ENCODE assay signal across 8 cellular contexts in the genomic region with DNA sequence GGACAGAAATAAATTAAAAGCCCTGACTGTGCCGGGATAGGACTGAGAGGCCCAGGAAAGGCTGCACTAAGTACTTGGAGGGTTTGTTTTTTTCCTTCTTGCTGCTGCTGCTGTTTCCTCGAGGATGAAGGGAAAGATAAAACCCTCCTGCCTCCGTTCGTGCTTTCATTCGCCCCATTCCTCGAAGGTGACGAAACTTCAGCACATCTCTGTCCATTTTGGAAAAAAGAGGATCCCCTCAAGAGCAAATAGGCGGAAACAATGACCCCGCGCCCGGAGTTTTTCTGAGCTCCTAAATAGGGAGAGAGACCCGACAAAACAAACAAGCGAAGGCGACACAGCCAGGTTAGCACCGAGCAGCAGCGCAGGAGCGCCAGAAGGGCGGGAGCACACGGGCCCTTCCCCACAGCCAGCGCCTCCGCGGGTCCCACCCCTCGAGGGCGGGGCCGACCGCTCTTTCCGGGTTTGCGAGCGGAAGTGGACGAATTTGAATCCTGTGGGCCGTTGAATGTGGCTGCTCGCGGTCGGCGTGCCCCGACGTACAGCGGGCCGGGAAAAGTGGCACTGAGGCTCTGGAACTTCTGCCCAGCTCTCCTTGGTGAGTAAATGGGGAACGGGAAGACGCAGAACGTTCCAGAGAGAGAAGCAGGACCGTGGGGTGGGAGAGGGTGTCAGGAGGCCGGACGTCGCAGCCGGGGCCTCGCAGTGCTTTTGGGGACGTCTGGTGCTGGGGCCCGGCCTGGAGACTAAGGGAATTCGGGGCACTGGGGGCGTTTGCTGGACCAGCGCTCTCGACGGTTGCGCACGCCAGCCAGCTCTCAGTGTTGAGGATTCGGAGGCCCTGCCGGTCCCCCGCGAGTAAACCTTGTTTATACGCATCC. TPM values are rescaled to one million over a fixed set of nuclear protein-coding genes. Genes with fewer than 3 reads are reported as not detected.
DNase-seq lines count a peak whose midpoint lies in the region; ATAC-seq, FAIRE-seq and TF ChIP-seq lines count a peak whose summit lies in the region.

A gene with protein sequence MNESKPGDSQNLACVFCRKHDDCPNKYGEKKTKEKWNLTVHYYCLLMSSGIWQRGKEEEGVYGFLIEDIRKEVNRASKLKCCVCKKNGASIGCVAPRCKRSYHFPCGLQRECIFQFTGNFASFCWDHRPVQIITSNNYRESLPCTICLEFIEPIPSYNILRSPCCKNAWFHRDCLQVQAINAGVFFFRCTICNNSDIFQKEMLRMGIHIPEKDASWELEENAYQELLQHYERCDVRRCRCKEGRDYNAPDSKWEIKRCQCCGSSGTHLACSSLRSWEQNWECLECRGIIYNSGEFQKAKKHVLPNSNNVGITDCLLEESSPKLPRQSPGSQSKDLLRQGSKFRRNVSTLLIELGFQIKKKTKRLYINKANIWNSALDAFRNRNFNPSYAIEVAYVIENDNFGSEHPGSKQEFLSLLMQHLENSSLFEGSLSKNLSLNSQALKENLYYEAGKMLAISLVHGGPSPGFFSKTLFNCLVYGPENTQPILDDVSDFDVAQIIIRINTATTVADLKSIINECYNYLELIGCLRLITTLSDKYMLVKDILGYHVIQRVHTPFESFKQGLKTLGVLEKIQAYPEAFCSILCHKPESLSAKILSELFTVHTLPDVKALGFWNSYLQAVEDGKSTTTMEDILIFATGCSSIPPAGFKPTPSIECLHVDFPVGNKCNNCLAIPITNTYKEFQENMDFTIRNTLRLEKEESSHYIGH (plus strand): TSS at position 484 of the 881 bp plus-strand sequence. CDS start 21,922 bp downstream, outside the sequence.

- H3K36me3 ChIP-seq in Caco-2 (ENCODE audit: control insufficient read depth, insufficient read depth, low read length) (no peaks in the 10 kb centered on the region), NT2/D1 (ENCODE audit: insufficient read depth, insufficient read length, low read length) (peaks cover 22% of the 10 kb centered on the region), endothelial cell of umbilical vein (ENCODE audit: control insufficient read depth in 2 of 2, extremely low read depth in 1 of 2, insufficient read depth in 2 of 2, low read length in 2 of 2) (no peaks in the 10 kb centered on the region)

- H3K4me1 ChIP-seq in Caco-2 (peaks cover 12% of the 10 kb centered on the region; the same call in 1 of the 2 replicates), NT2/D1 (ENCODE audit: insufficient read depth, insufficient read length) (no peaks in the 10 kb centered on the region), endothelial cell of umbilical vein (ENCODE audit: control insufficient read depth, extremely low read depth, insufficient read depth, low read length) (peaks cover 12% of the 10 kb centered on the region)

- no peaks in the 10 kb centered on the region for H4K20me1 ChIP-seq in endothelial cell of umbilical vein (replicated peaks; ENCODE audit: control insufficient read depth, extremely low read depth, insufficient read depth, low read length)

- peak within 1 kb of the TSS; percentile 90 for H3K27ac Mint-ChIP-seq in Caco-2 (ENCODE audit: unreplicated experiment)

- H3K27me3 Mint-ChIP-seq in Caco-2 (ENCODE audit: insufficient read depth, unreplicated experiment) = no peaks in the 10 kb centered on the region

- no TSS peak for BruUV-seq in Caco-2 (replicated peaks; lab: Mats Ljungman, UMichigan)
- TSS peak; percentile 92 for BruUV-seq in endothelial cell of umbilical vein (replicated peaks; lab: Mats Ljungman, UMichigan)

- TF ChIP-seq CTCF in Caco-2 (IDR thresholded peaks at IDR 0.05; ENCODE audit: insufficient read depth in 1 of 2, low read depth in 1 of 2, low read length in 1 of 2, severe bottlenecking in 1 of 2, unreplicated experiment in 1 of 2) (no peak), endothelial cell of umbilical vein (IDR thresholded peaks at IDR 0.05; ENCODE audit: extremely low read depth in 1 of 2, insufficient read depth in 1 of 2, low read depth in 1 of 2, low read length in 2 of 2) (no peak)

- DNase-seq in Caco-2 (peak; percentile 86 to 92), HTR-8/SVneo (ENCODE audit: insufficient read length, low spot score) (peak; percentile 93), NT2/D1 (ENCODE audit: low read depth, low spot score) (peak; percentile 66), endothelial cell of umbilical vein (ENCODE audit: low read depth, low spot score) (peak; percentile 89), middle frontal gyrus (ENCODE audit: extremely low spot score, low spot score) (peak; percentile 68)
- DNase-seq in activated CD8-positive, alpha-beta memory T cell treated with anti-CD3 and anti-CD28 coated beads, Interleukin-2, amount 50 U/mL, for 48 hours = peak; percentile 94
- DNase-seq in stimulated activated CD8-positive, alpha-beta memory T cell treated with anti-CD3 and anti-CD28 coated beads, Interleukin-2, amount 100 ng/mL, for 48 hours (ENCODE audit: low read depth in 2 of 2) = peak; percentile 81

- H3K9ac ChIP-seq in NT2/D1 (ENCODE audit: insufficient read length, low read depth) (peak within 1 kb of the TSS; percentile 82), endothelial cell of umbilical vein (replicated peaks; ENCODE audit: extremely low read depth, insufficient read depth, low read length) (peak within 1 kb of the TSS; percentile 82)

- FAIRE-seq in HTR-8/SVneo (lab: Jason Lieb, UNC) = peak; percentile 99
- FAIRE-seq in endothelial cell of umbilical vein (lab: Jason Lieb, UNC) = peak; percentile 92

- H3K9me3 ChIP-seq in Caco-2 = no peaks in the 10 kb centered on the region
- H3K9me3 ChIP-seq in NT2/D1 (ENCODE audit: insufficient read depth, low read length) = no peaks in the 10 kb centered on the region
- H3K9me3 ChIP-seq in endothelial cell of umbilical vein (replicated peaks; ENCODE audit: control insufficient read depth, insufficient read depth, low read length) = no peaks in the 10 kb centered on the region

- intact Hi-C loops in Caco-2 (cut with micrococcal nuclease; ENCODE audit: unreplicated experiment) = loop anchor here (1.0 kb wide), 1 partner anchor 63 kb away; the partner anchor contains the start of gene SCFD1
- intact Hi-C loops in endothelial cell of umbilical vein (cut with micrococcal nuclease) = loop anchor here (1.0 to 5.0 kb wide), 3 partner anchors 52 to 632 kb away; partner anchors contain the start of genes PRKD1 and SCFD1

- peak within 1 kb of the TSS; percentile 66 for H3K27ac ChIP-seq in endothelial cell of umbilical vein (ENCODE audit: insufficient read depth, low read depth, low read length)

- peak within 1 kb of the TSS; percentile 69 for H2AFZ ChIP-seq in endothelial cell of umbilical vein (ENCODE audit: low read depth, low read length)

- no peaks in the 10 kb centered on the region for H3K9me1 ChIP-seq in endothelial cell of umbilical vein (replicated peaks; ENCODE audit: control insufficient read depth, extremely low read depth, insufficient read depth, low read length)

- no peaks in the 10 kb centered on the region for H3K27me3 ChIP-seq in Caco-2 (replicated peaks; ENCODE audit: control insufficient read depth, insufficient read depth, low read length)
- no peaks in the 10 kb centered on the region for H3K27me3 ChIP-seq in NT2/D1 (ENCODE audit: insufficient read depth, insufficient read length)
- no peaks in the 10 kb centered on the region for H3K27me3 ChIP-seq in endothelial cell of umbilical vein (ENCODE audit: control insufficient read depth in 2 of 2, insufficient read depth in 2 of 2, low read length in 2 of 2)

- dilution Hi-C loops in endothelial cell of umbilical vein (cut with MboI; ENCODE audit: extremely low pct_ligation_motif_present, low sequenced_read_pairs) = no loop called here

- H3K4me3 Mint-ChIP-seq in Caco-2 (ENCODE audit: unreplicated experiment) = peak within 1 kb of the TSS; percentile 79

- CTCF ChIA-PET in Caco-2 (lab: Charles Lee) = no interaction called here
- CTCF ChIA-PET in endothelial cell of umbilical vein (lab: Charles Lee) = interaction anchor here (1.0 kb wide), 1 partner anchor 37 kb away, joined by 3 read pairs; no protein-coding TSS in a partner anchor

- H3K79me2 ChIP-seq in endothelial cell of umbilical vein (ENCODE audit: control insufficient read depth, insufficient read depth, low read length) = peaks cover 48% of the 10 kb centered on the region

- H3K36me3 Mint-ChIP-seq in Caco-2 (ENCODE audit: insufficient read depth, unreplicated experiment) = peaks cover 17% of the 10 kb centered on the region

- peaks cover 14% of the 10 kb centered on the region for H3K4me1 Mint-ChIP-seq in Caco-2 (ENCODE audit: low read depth, unreplicated experiment)

- POLR2A ChIA-PET in Caco-2 (lab: Charles Lee) (no interaction called here), endothelial cell of umbilical vein (lab: Charles Lee) (no interaction called here)

- peak within 1 kb of the TSS; percentile 94 for H3K4me2 ChIP-seq in endothelial cell of umbilical vein (ENCODE audit: insufficient read depth, low read length)

- H3K4me3 ChIP-seq in Caco-2 (ENCODE audit: low read depth, low read length) (peak within 1 kb of the TSS; percentile 89), NT2/D1 (ENCODE audit: insufficient read length, low read depth) (peak within 1 kb of the TSS; percentile 84), endothelial cell of umbilical vein (replicated peaks in 1 of 3; ENCODE audit: insufficient read depth in 1 of 3, low read depth in 1 of 3, low read length in 3 of 3) (peak within 1 kb of the TSS; percentile 90 to 97 (median 94))

- H3K9me3 Mint-ChIP-seq in Caco-2 (ENCODE audit: unreplicated experiment) = no peaks in the 10 kb centered on the region

- peak; percentile 99 for ATAC-seq in GM21381 (IDR thresholded peaks at IDR 0.05; ENCODE audit: unreplicated experiment)

- TF ChIP-seq POLR2A in endothelial cell of umbilical vein (IDR thresholded peaks at IDR 0.05; ENCODE audit: low read depth, low read length) = peak; percentile 86

TF ChIP-seq in endothelial cell of umbilical vein, 7 proteins besides CTCF, POLR2A, EP300 and RAD21 (continues in another document):
- TF ChIP-seq FOS (IDR thresholded peaks at IDR 0.05; ENCODE audit: borderline replicate concordance, insufficient read depth, low read length) (no peak), JUN (IDR thresholded peaks at IDR 0.05; ENCODE audit: borderline replicate concordance, insufficient read depth, insufficient read length, low read depth) (no peak), POLR2AphosphoS5 (IDR thresholded peaks at IDR 0.05; ENCODE audit: insufficient read depth, low read depth, low read length) (peak; percentile 80), MYC (IDR thresholded peaks at IDR 0.05; ENCODE audit: low read depth, low read length) (no peak)

RNA-seq across cellular contexts. Expression of the gene that starts here (rescaled TPM):
- 23.0 and 25.1 TPM in 2 replicates for total RNA-seq in Caco-2 (2022)
- total RNA-seq in endothelial cell of umbilical vein = 26.6 and 34.8 TPM in 2 replicates
- 3.2 and 4.2 TPM in 2 replicates for polyA plus RNA-seq in endothelial cell of umbilical vein
- 5.9 and 6.2 TPM in 2 replicates for polyA plus RNA-seq in endothelial cell of umbilical vein (2011; cell fraction: cytosol; rRNA removed)
- 13.3 and 20.1 TPM in 2 replicates for polyA plus RNA-seq in endothelial cell of umbilical vein (2011; cell fraction: nucleus; rRNA removed)
- 12.5 and 19.0 TPM in 2 replicates for polyA plus RNA-seq in endothelial cell of umbilical vein (2012)
- polyA minus RNA-seq in endothelial cell of umbilical vein = 6.9 and 10.6 TPM in 2 replicates
- polyA minus RNA-seq in endothelial cell of umbilical vein (2011; cell fraction: cytosol; rRNA and poly(A)+ RNA removed) = 17.3 TPM
- polyA minus RNA-seq in endothelial cell of umbilical vein (2011; cell fraction: nucleus; rRNA and poly(A)+ RNA removed) = 23.6 and 35.8 TPM in 2 replicates

Comparison
In these comparisons a context has a peak if more than half of its experiments do, and no peak if none do; other contexts are left out.
1. Peak in every context shown above with its lines: DNase-seq, ATAC-seq, H3K4me3 ChIP-seq and H3K27ac ChIP-seq.